In genomic region chr7:34991938-34992840, GRCh38 we compare ENCODE assay signal across 1 cellular context.
TF ChIP-seq lines count a peak whose summit lies in the region.

No MANE protein-coding gene starts in this region.

TF ChIP-seq in HCT116, 20 proteins besides CTCF, POLR2A, EP300 and RAD21 (continued from another document):
- no peak for TF ChIP-seq REST (IDR thresholded peaks at IDR 0.05; ENCODE audit: low read depth)
- 0 out of 2 replicates have a peak, but pooled peaks have one; percentile 31 for TF ChIP-seq ELF1 (IDR thresholded peaks at IDR 0.05; ENCODE audit: borderline replicate concordance, low read depth)
- peak; percentile 49 for TF ChIP-seq JUND (IDR thresholded peaks at IDR 0.05)
- TF ChIP-seq EZH2 (IDR thresholded peaks at IDR 0.05), result no peak
- peak; percentile 89 for TF ChIP-seq MAX (IDR thresholded peaks at IDR 0.05)
